ENCODE assay signal across 8 cellular contexts in the genomic region with DNA sequence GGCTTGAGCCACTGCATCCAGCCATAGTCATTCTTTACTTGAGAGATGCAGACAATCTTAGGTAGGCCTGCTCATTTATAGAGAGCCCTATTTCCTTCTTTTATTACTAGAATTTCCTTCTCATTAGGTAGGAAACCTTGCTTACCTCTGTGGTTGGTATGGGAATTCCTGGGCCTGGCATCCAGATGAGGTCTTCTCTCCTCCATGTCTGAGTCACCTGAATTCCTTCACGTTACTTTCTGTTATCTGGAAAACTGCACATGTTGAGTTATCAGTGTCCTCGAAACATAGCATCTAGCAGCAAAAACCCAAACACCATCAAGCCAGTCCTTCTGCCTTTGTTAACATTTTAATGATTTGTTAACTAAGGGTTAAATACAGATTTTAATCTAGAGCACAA. TPM values are rescaled to one million over a fixed set of nuclear protein-coding genes. Genes with fewer than 3 reads are reported as not detected.
DNase-seq lines count a peak whose midpoint lies in the region; ATAC-seq and TF ChIP-seq lines count a peak whose summit lies in the region.

No MANE protein-coding gene starts in this region.

- peak overlapping the region; percentile 63 for H3K27ac Mint-ChIP-seq in activated naive CD8-positive, alpha-beta T cell treated with anti-CD3 and anti-CD28 coated beads, Interleukin-2, amount 10 ng/mL, durations not matched to agents 7 days and 5 days

- peaks cover 64% of the 10 kb centered on the region for H3K36me3 ChIP-seq in lower lobe of right lung

- intact Hi-C loops in lower lobe of right lung (cut with DNase I), result no loop called here
- intact Hi-C loops in head of caudate nucleus (cut with DNase I), result no loop called here

- H3K4me3 ChIP-seq in lower lobe of right lung, result peak overlapping the region; percentile 91

- peak overlapping the region; percentile 99 for H3K4me3 Mint-ChIP-seq in activated naive CD8-positive, alpha-beta T cell treated with anti-CD3 and anti-CD28 coated beads, Interleukin-2, amount 10 ng/mL, durations not matched to agents 7 days and 5 days

- H3K27me3 ChIP-seq in lower lobe of right lung (ENCODE audit: low read depth), result no peaks in the 10 kb centered on the region

- peaks cover 68% of the 10 kb centered on the region for H3K36me3 Mint-ChIP-seq in activated naive CD8-positive, alpha-beta T cell treated with anti-CD3 and anti-CD28 coated beads, Interleukin-2, amount 10 ng/mL, durations not matched to agents 7 days and 5 days

- no peaks in the 10 kb centered on the region for H3K27me3 Mint-ChIP-seq in activated naive CD8-positive, alpha-beta T cell treated with anti-CD3 and anti-CD28 coated beads, Interleukin-2, amount 10 ng/mL, durations not matched to agents 7 days and 5 days

- ATAC-seq in activated naive CD8-positive, alpha-beta T cell treated with anti-CD3 and anti-CD28 coated beads, Interleukin-2, amount 10 ng/mL, durations not matched to agents 7 days and 5 days (ENCODE audit: low read depth), result no peak
- ATAC-seq in lower lobe of right lung (no peak), GM21367 (IDR thresholded peaks at IDR 0.05; ENCODE audit: unreplicated experiment) (no peak), GM19324 (IDR thresholded peaks at IDR 0.05; ENCODE audit: low FRiP score, unreplicated experiment) (no peak), GM19395 (IDR thresholded peaks at IDR 0.05; ENCODE audit: unreplicated experiment) (no peak)

- TF ChIP-seq CTCF in lower lobe of right lung (IDR thresholded peaks at IDR 0.05), result no peak

- H3K4me1 Mint-ChIP-seq in activated naive CD8-positive, alpha-beta T cell treated with anti-CD3 and anti-CD28 coated beads, Interleukin-2, amount 10 ng/mL, durations not matched to agents 7 days and 5 days, result peaks cover 41% of the 10 kb centered on the region

- POLR2A ChIA-PET in activated naive CD8-positive, alpha-beta T cell treated with anti-CD3 and anti-CD28 coated beads, Interleukin-2, amount 10 ng/mL, durations not matched to agents 7 days and 5 days (lab: Charles Lee), result interaction anchor here (0.5 to 2.3 kb wide), 5 partner anchors 8 to 229 kb away, joined by 3 to 12 read pairs (median 10); a partner anchor contains a TSS

- peak; percentile 37 for DNase-seq in 8988T
- peak; percentile 1 for DNase-seq in HCEC 1CT
- DNase-seq in activated naive CD8-positive, alpha-beta T cell treated with anti-CD3 and anti-CD28 coated beads, Interleukin-2, amount 10 ng/mL, durations not matched to agents 7 days and 5 days, result no peak
- DNase-seq in lower lobe of right lung, result no peak
- no peak for DNase-seq in head of caudate nucleus

- peak overlapping the region; percentile 93 for H3K27ac ChIP-seq in lower lobe of right lung

- H3K9me3 ChIP-seq in lower lobe of right lung, result peaks cover 3% of the 10 kb centered on the region

- peaks cover 3% of the 10 kb centered on the region for H3K9me3 Mint-ChIP-seq in activated naive CD8-positive, alpha-beta T cell treated with anti-CD3 and anti-CD28 coated beads, Interleukin-2, amount 10 ng/mL, durations not matched to agents 7 days and 5 days

- peaks cover 66% of the 10 kb centered on the region for H3K4me1 ChIP-seq in lower lobe of right lung

RNA-seq across cellular contexts. Expression of a gene that starts 2.2 kb away (rescaled TPM):
- total RNA-seq in activated naive CD8-positive, alpha-beta T cell treated with anti-CD3 and anti-CD28 coated beads, Interleukin-2, amount 10 ng/mL, durations not matched to agents 7 days and 5 days, result 10 to 100 TPM; 64.2 to 66.6 TPM
- total RNA-seq in lower lobe of right lung, result 53.9 TPM

RNA-seq across cellular contexts. Expression of a gene that starts 56.4 kb away (rescaled TPM):
- 10 to 100 TPM; 46.1 to 47.6 TPM for total RNA-seq in activated naive CD8-positive, alpha-beta T cell treated with anti-CD3 and anti-CD28 coated beads, Interleukin-2, amount 10 ng/mL, durations not matched to agents 7 days and 5 days
- 27.8 TPM for total RNA-seq in lower lobe of right lung

Comparison
In these comparisons a context has a peak if more than half of its experiments do, and no peak if none do; other contexts are left out.
1. DNase-seq: peak in 8988T (single experiment) and HCEC 1CT (single experiment); none in activated naive CD8-positive, alpha-beta T cell treated with anti-CD3 and anti-CD28 coated beads, Interleukin-2, amount 10 ng/mL, durations not matched to agents 7 days and 5 days (single experiment), lower lobe of right lung (single experiment) and head of caudate nucleus (0 of 42).